18 cellular contexts compared by ENCODE assay signal in genomic region chr14:19801118-19801464, GRCh38. TPM values are rescaled to one million over a fixed set of nuclear protein-coding genes. Genes with fewer than 3 reads are reported as not detected.
DNase-seq lines count a peak whose midpoint lies in the region; ATAC-seq lines count a peak whose summit lies in the region.
"Had no signal": no experiment of that assay in that cellular context is flagged by ENCODE, and none has a peak within 500 bp of the region (broad histone marks: within the 10 kb centered on the region; RNA-seq: fewer than 3 reads in every experiment).

No MANE protein-coding gene starts in this region.

- no peaks in the 10 kb centered on the region for H3K27me3 Mint-ChIP-seq in stimulated activated naive CD8-positive, alpha-beta T cell treated with anti-CD3 and anti-CD28 coated beads, Interleukin-15, amount 100 ng/mL, for 72 hours
- H3K27me3 Mint-ChIP-seq in activated CD4-positive, alpha-beta T cell treated with anti-CD3 and anti-CD28 coated beads, Interleukin-2, amount 10 ng/mL, durations not matched to agents 24 days and 14 days = no peaks in the 10 kb centered on the region

- no peak overlapping the region for H3K4me3 Mint-ChIP-seq in stimulated activated naive CD8-positive, alpha-beta T cell treated with anti-CD3 and anti-CD28 coated beads, Interleukin-15, amount 100 ng/mL, for 72 hours
- H3K4me3 Mint-ChIP-seq in activated CD4-positive, alpha-beta T cell treated with anti-CD3 and anti-CD28 coated beads, Interleukin-2, amount 10 ng/mL, durations not matched to agents 24 days and 14 days = no peak overlapping the region

- H3K36me3 Mint-ChIP-seq in activated CD4-positive, alpha-beta T cell treated with anti-CD3 and anti-CD28 coated beads, Interleukin-2, amount 10 ng/mL, durations not matched to agents 24 days and 14 days (ENCODE audit: low read depth) = no peaks in the 10 kb centered on the region

- H3K27ac ChIP-seq in layer of hippocampus (ENCODE audit: low read depth, low read length) = peak overlapping the region; percentile 76
- H3K27ac ChIP-seq: HL-60, PC-9 had no signal

- peaks cover 0 to 6% of the 10 kb centered on the region in 2 donors for H3K9me3 Mint-ChIP-seq in stimulated activated naive CD8-positive, alpha-beta T cell treated with anti-CD3 and anti-CD28 coated beads, Interleukin-15, amount 100 ng/mL, for 72 hours
- H3K9me3 Mint-ChIP-seq in activated CD4-positive, alpha-beta T cell treated with anti-CD3 and anti-CD28 coated beads, Interleukin-2, amount 10 ng/mL, durations not matched to agents 24 days and 14 days = peaks cover 3% of the 10 kb centered on the region

- H3K27ac Mint-ChIP-seq in stimulated activated naive CD8-positive, alpha-beta T cell treated with anti-CD3 and anti-CD28 coated beads, Interleukin-15, amount 100 ng/mL, for 72 hours = no peak overlapping the region
- H3K27ac Mint-ChIP-seq in activated CD4-positive, alpha-beta T cell treated with anti-CD3 and anti-CD28 coated beads, Interleukin-2, amount 10 ng/mL, durations not matched to agents 24 days and 14 days = no peak overlapping the region

- intact Hi-C loops in activated CD4-positive, alpha-beta T cell treated with anti-CD3 and anti-CD28 coated beads, Interleukin-2, amount 10 ng/mL, durations not matched to agents 24 days and 14 days (cut with micrococcal nuclease) = no loop called here

- peak; percentile 44 for ATAC-seq in stimulated activated naive CD8-positive, alpha-beta T cell treated with anti-CD3 and anti-CD28 coated beads, Interleukin-15, amount 100 ng/mL, for 72 hours
- ATAC-seq in stimulated activated naive CD8-positive, alpha-beta T cell treated with anti-CD3 and anti-CD28 coated beads, Interleukin-15, Interleukin-2, amounts not matched to agents 100 U/mL and 50 U/mL, for 24 hours = no peak
- ATAC-seq in GM21381 (IDR thresholded peaks at IDR 0.05; ENCODE audit: unreplicated experiment) = no peak
- ATAC-seq in GM18907 (IDR thresholded peaks at IDR 0.05; ENCODE audit: unreplicated experiment) = no peak

- DNase-seq in stimulated activated naive CD8-positive, alpha-beta T cell treated with anti-CD3 and anti-CD28 coated beads, Interleukin-15, amount 100 ng/mL, for 72 hours = peak in 1 of 2 donors; percentile 8
- no peak for DNase-seq in stimulated activated naive CD8-positive, alpha-beta T cell treated with anti-CD3 and anti-CD28 coated beads, Interleukin-15, Interleukin-2, amounts not matched to agents 100 U/mL and 50 U/mL, for 24 hours
- DNase-seq in occipital lobe (lab: John Stamatoyannopoulos, UW) (peak; percentile 28), NCI-H2171 (lab: John Stamatoyannopoulos, UW) (no peak)
- no peak for DNase-seq in activated CD4-positive, alpha-beta T cell treated with anti-CD3 and anti-CD28 coated beads, Interleukin-2, amount 10 ng/mL, durations not matched to agents 24 days and 14 days
- DNase-seq: DMS79 treated with DMSO at 0.1 percent for 48 hours, GOT3, KG1, NCI-H1417 treated with DMSO at 0.1 percent for 48 hours, NCI-H1930, NCI-H774, PC-9 had no signal

- H3K4me1 Mint-ChIP-seq in stimulated activated naive CD8-positive, alpha-beta T cell treated with anti-CD3 and anti-CD28 coated beads, Interleukin-15, amount 100 ng/mL, for 72 hours = no peaks in the 10 kb centered on the region
- no peaks in the 10 kb centered on the region for H3K4me1 Mint-ChIP-seq in activated CD4-positive, alpha-beta T cell treated with anti-CD3 and anti-CD28 coated beads, Interleukin-2, amount 10 ng/mL, durations not matched to agents 24 days and 14 days

- no peaks in the 10 kb centered on the region for H3K27me3 ChIP-seq in layer of hippocampus (ENCODE audit: control insufficient read depth, insufficient read depth, low read length)

RNA-seq across cellular contexts. Expression of gene OR4N2, which starts 2.5 kb away (rescaled TPM):
- total RNA-seq in occipital lobe = not detected
- total RNA-seq in activated CD4-positive, alpha-beta T cell treated with anti-CD3 and anti-CD28 coated beads, Interleukin-2, amount 10 ng/mL, durations not matched to agents 24 days and 14 days = not detected in 2 replicates
- total RNA-seq: A172, NCI-H460, PC-9 had no signal

RNA-seq across cellular contexts. Expression of gene OR4M1, which starts 27.8 kb away (rescaled TPM):
- not detected for total RNA-seq in occipital lobe
- not detected in 2 replicates for total RNA-seq in activated CD4-positive, alpha-beta T cell treated with anti-CD3 and anti-CD28 coated beads, Interleukin-2, amount 10 ng/mL, durations not matched to agents 24 days and 14 days
- total RNA-seq: A172, NCI-H460, PC-9 had no signal

RNA-seq across cellular contexts. Expression of gene OR4Q3, which starts 57.7 kb away (rescaled TPM):
- not detected for total RNA-seq in occipital lobe
- not detected in 2 replicates for total RNA-seq in activated CD4-positive, alpha-beta T cell treated with anti-CD3 and anti-CD28 coated beads, Interleukin-2, amount 10 ng/mL, durations not matched to agents 24 days and 14 days
- total RNA-seq: A172, NCI-H460, PC-9 had no signal
